In genomic region chr19:13848811-13849241, GRCh38 we compare ENCODE assay signal across 1 cellular context.
TF ChIP-seq lines count a peak whose summit lies in the region.

No MANE protein-coding gene starts in this region.

TF ChIP-seq in HepG2, 621 proteins besides CTCF, POLR2A, EP300 and RAD21:
- TF ChIP-seq GFI1 (CRISPR knock-in tag; IDR thresholded peaks at IDR 0.05; ENCODE audit: borderline replicate concordance) (no peak), ZNF432 (CRISPR knock-in tag; IDR thresholded peaks at IDR 0.05; ENCODE audit: borderline replicate concordance) (no peak), SP2 (CRISPR knock-in tag; IDR thresholded peaks at IDR 0.05) (no peak), ZNF501 (CRISPR knock-in tag; IDR thresholded peaks at IDR 0.05) (no peak), KLF9 (CRISPR knock-in tag; IDR thresholded peaks at IDR 0.05; ENCODE audit: low read depth) (no peak), ZNF446 (CRISPR knock-in tag; IDR thresholded peaks at IDR 0.05) (no peak), TCF7L2 (IDR thresholded peaks at IDR 0.05; ENCODE audit: low read depth, low read length) (no peak), FOXA3 (CRISPR knock-in tag; IDR thresholded peaks at IDR 0.05) (no peak), CERS6 (CRISPR knock-in tag; IDR thresholded peaks at IDR 0.05) (no peak), ZNF136 (CRISPR knock-in tag; IDR thresholded peaks at IDR 0.05; ENCODE audit: low read depth) (no peak), ZNF367 (CRISPR knock-in tag; IDR thresholded peaks at IDR 0.05; ENCODE audit: borderline replicate concordance) (no peak), PHF8 (CRISPR knock-in tag; IDR thresholded peaks at IDR 0.05) (no peak)
- TF ChIP-seq, protein P1, sequence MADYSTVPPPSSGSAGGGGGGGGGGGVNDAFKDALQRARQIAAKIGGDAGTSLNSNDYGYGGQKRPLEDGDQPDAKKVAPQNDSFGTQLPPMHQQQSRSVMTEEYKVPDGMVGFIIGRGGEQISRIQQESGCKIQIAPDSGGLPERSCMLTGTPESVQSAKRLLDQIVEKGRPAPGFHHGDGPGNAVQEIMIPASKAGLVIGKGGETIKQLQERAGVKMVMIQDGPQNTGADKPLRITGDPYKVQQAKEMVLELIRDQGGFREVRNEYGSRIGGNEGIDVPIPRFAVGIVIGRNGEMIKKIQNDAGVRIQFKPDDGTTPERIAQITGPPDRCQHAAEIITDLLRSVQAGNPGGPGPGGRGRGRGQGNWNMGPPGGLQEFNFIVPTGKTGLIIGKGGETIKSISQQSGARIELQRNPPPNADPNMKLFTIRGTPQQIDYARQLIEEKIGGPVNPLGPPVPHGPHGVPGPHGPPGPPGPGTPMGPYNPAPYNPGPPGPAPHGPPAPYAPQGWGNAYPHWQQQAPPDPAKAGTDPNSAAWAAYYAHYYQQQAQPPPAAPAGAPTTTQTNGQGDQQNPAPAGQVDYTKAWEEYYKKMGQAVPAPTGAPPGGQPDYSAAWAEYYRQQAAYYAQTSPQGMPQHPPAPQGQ (CRISPR knock-in tag; IDR thresholded peaks at IDR 0.05; ENCODE audit: borderline replicate concordance) = no peak
